1 cellular context compared by ENCODE assay signal in the genomic region with DNA sequence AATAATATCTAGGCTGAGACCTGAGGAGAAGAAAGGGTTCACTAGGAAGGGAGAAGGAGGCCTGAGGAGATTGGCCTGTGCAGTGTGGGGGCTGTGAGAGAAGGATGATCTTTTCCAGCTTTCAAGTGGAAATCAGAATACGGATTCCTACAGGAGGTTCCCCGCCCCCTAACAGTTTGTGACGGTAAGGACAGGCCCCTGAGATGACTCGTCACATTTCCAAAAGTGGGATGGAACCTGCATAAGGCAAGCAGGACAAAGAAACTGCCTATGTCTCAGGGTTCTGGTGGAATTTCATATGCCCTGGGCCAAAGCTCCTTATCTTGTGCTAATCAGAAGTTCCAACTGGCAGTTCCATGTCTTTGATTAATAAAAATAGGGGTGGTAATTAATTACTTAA.
TF ChIP-seq lines count a peak whose summit lies in the region.

No MANE protein-coding gene starts in this region.

TF ChIP-seq in H1, 55 proteins besides CTCF, POLR2A, EP300 and RAD21:
- no peak for TF ChIP-seq KDM4A (IDR thresholded peaks at IDR 0.05; ENCODE audit: low read depth, low read length, severe bottlenecking)
- TF ChIP-seq BACH1 (IDR thresholded peaks at IDR 0.05; ENCODE audit: low read length) = peak; percentile 52
